Comparison of ENCODE assay signal across 29 cellular contexts in genomic region chr4:113851816-113852215, GRCh38.
"Had no signal": no experiment of that assay in that cellular context is flagged by ENCODE, and none has a peak within 500 bp of the region (broad histone marks: within the 10 kb centered on the region; RNA-seq: fewer than 3 reads in every experiment).

No MANE protein-coding gene starts in this region.

- H3K27me3 ChIP-seq: adrenal gland, SJCRH30 had no signal

- ATAC-seq: activated CD8-positive, alpha-beta T cell treated with anti-CD3 and anti-CD28 coated beads, Interleukin-2, amount 10 ng/mL, durations not matched to agents 7 days and 5 days; activated naive CD4-positive, alpha-beta T cell treated with anti-CD3 and anti-CD28 coated beads, Interleukin-2, amount 50 U/mL, for 72 hours; activated T-cell treated with anti-CD3 and anti-CD28 coated beads, Interleukin-2, amount 50 U/mL, for 4 hours; K562; Panc1 had no signal

- H3K9me3 ChIP-seq: adrenal gland had no signal

- DNase-seq: activated CD4-positive, alpha-beta T cell treated with anti-CD3 and anti-CD28 coated beads, Interleukin-2, amount 10 ng/mL, durations not matched to agents 24 days and 14 days; activated CD4-positive, alpha-beta T cell treated with anti-CD3 and anti-CD28 coated beads, Interleukin-2, amount 50 U/mL, for 4 hours; activated CD8-positive, alpha-beta T cell treated with anti-CD3 and anti-CD28 coated beads, Interleukin-2, amount 10 ng/mL, durations not matched to agents 7 days and 5 days; activated gamma-delta T cell treated with Interleukin-2 at 50 U/mL for 16 hours; activated naive CD4-positive, alpha-beta T cell treated with anti-CD3 and anti-CD28 coated beads for 36 hours; activated T-cell treated with anti-CD3 and anti-CD28 coated beads, Interleukin-2, amount 50 U/mL, for 4 hours; adrenal gland; anterior cingulate cortex; NCI-H1048; NCI-H146; NCI-H187; NCI-H2029 treated with DMSO at 0.1 percent for 48 hours; NCI-H2107; NCI-H2171; NCI-H510A; NCI-H526; NCI-H748 treated with DMSO at 0.1 percent for 48 hours; RPMI8226; SJCRH30 had no signal

- H3K9me3 Mint-ChIP-seq: activated T-cell treated with anti-CD3 and anti-CD28 coated beads, Interleukin-2, amount 50 U/mL, for 4 hours; activated T-helper 1 cell treated with anti-CD3 and anti-CD28 coated beads, Interleukin-12 subunit alpha, Interleukin-12 subunit beta, Interleukin-2, Interleukin-4 antibody, amounts not matched to agents 30 ng/mL and 10 ng/mL and 1 ng/mL, durations not matched to agents 14 hours and 24 hours and 36 hours; central memory CD8-positive, alpha-beta T cell had no signal

- H3K4me1 Mint-ChIP-seq: activated CD4-positive, alpha-beta T cell treated with anti-CD3 and anti-CD28 coated beads, Interleukin-2, amount 10 ng/mL, durations not matched to agents 24 days and 14 days; central memory CD8-positive, alpha-beta T cell had no signal

- H3K27me3 Mint-ChIP-seq: activated CD4-positive, alpha-beta T cell treated with anti-CD3 and anti-CD28 coated beads, Interleukin-2, amount 10 ng/mL, durations not matched to agents 24 days and 14 days; brain had no signal

- FAIRE-seq: K562, TTC549 had no signal

- H3K36me3 Mint-ChIP-seq: brain had no signal

- H3K4me3 ChIP-seq: adrenal gland, K562, SJCRH30, SK-N-MC had no signal

- H3K36me3 ChIP-seq: adrenal gland, SJCRH30 had no signal

- H3K27ac Mint-ChIP-seq: activated CD4-positive, alpha-beta T cell treated with anti-CD3 and anti-CD28 coated beads, Interleukin-2, amount 10 ng/mL, durations not matched to agents 24 days and 14 days; activated CD8-positive, alpha-beta T cell treated with anti-CD3 and anti-CD28 coated beads, Interleukin-2, amount 10 ng/mL, durations not matched to agents 7 days and 5 days; activated naive CD4-positive, alpha-beta T cell treated with anti-CD3 and anti-CD28 coated beads for 36 hours; activated naive CD4-positive, alpha-beta T cell treated with anti-CD3 and anti-CD28 coated beads, Interleukin-2, amount 50 U/mL, for 72 hours; activated T-helper 1 cell treated with anti-CD3 and anti-CD28 coated beads, Interleukin-12 subunit alpha, Interleukin-12 subunit beta, Interleukin-2, Interleukin-4 antibody, amounts not matched to agents 30 ng/mL and 10 ng/mL and 1 ng/mL, durations not matched to agents 14 hours and 24 hours and 36 hours; brain; T-helper 1 cell treated with Interleukin-12 subunit alpha and Interleukin-12 subunit beta and Interleukin-4 antibody, amounts not matched to agents 30 μg/mL and 1 μg/mL, for 36 hours; T-helper 2 cell treated with Interferon-gamma antibody and Interleukin-4, amounts not matched to agents 5 μg/mL and 100 μg/mL, for 36 hours had no signal

- H3K4me3 Mint-ChIP-seq: activated CD4-positive, alpha-beta T cell treated with anti-CD3 and anti-CD28 coated beads, Interleukin-2, amount 10 ng/mL, durations not matched to agents 24 days and 14 days; activated CD8-positive, alpha-beta T cell treated with anti-CD3 and anti-CD28 coated beads, Interleukin-2, amount 10 ng/mL, durations not matched to agents 7 days and 5 days; activated naive CD4-positive, alpha-beta T cell treated with anti-CD3 and anti-CD28 coated beads for 36 hours; activated T-cell treated with anti-CD3 and anti-CD28 coated beads, Interleukin-2, amount 50 U/mL, for 4 hours; activated T-helper 1 cell treated with anti-CD3 and anti-CD28 coated beads, Interleukin-12 subunit alpha, Interleukin-12 subunit beta, Interleukin-2, Interleukin-4 antibody, amounts not matched to agents 30 ng/mL and 10 ng/mL and 1 ng/mL, durations not matched to agents 14 hours and 24 hours and 36 hours; brain; central memory CD8-positive, alpha-beta T cell; T-helper 1 cell treated with Interleukin-12 subunit alpha and Interleukin-12 subunit beta and Interleukin-4 antibody, amounts not matched to agents 30 μg/mL and 1 μg/mL, for 36 hours; T-helper 2 cell treated with Interferon-gamma antibody and Interleukin-4, amounts not matched to agents 5 μg/mL and 100 μg/mL, for 36 hours had no signal

- H3K4me1 ChIP-seq: adrenal gland, SJCRH30 had no signal

- H3K27ac ChIP-seq: adrenal gland, SJCRH30, SK-N-MC had no signal
